ENCODE assay signal across 16 cellular contexts in the genomic region with DNA sequence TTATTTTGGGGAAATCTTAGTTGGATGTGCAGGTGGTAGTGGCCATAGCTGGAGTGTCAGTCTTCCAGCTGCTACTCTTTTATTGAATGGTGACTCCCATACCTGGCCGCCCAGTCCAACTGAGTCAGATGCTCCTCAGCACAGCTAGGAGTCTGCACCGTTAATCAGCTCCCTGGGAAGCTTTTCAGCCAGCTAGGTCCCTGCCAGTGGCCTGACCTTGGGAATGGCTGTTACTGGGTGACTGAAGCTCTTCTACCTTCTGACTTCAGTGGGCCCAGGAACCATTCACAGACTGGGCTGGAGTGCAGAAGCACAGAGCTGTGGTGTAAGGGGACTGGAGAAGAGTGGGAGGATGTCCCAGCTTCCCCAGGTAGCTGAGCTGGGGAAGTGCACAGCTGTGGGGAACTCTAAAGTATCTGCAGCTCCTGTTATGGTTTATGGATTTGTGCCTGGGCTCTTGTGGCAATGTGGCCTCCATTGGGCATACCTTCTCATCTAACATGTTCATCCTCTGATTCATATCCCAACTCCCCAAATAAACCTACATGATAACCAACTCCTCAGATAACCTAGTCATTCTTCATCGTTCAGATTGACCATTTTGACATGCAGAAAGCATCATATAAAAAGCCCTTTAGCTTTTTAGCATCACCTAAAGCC. TPM values are rescaled to one million over a fixed set of nuclear protein-coding genes. Genes with fewer than 3 reads are reported as not detected.
A peak's percentile ranks its signal among the peaks of the same experiment; 100 is the strongest.
DNase-seq lines count a peak whose midpoint lies in the region; ATAC-seq and TF ChIP-seq lines count a peak whose summit lies in the region.
"Had no signal": no experiment of that assay in that cellular context is flagged by ENCODE, and none has a peak within 500 bp of the region (broad histone marks: within the 10 kb centered on the region; RNA-seq: fewer than 3 reads in every experiment).

No MANE protein-coding gene starts in this region.

- no peaks in the 10 kb centered on the region for H3K27me3 Mint-ChIP-seq in activated T-cell treated with anti-CD3 and anti-CD28 coated beads, Interleukin-2, amount 50 U/mL, for 24 hours
- H3K27me3 Mint-ChIP-seq in CD8-positive, alpha-beta memory T cell: no peaks in the 10 kb centered on the region
- H3K27me3 Mint-ChIP-seq: IgD-negative memory B cell had no signal

- H3K4me3 ChIP-seq in CD8-positive, alpha-beta memory T cell (ENCODE audit: low read length): no peak overlapping the region
- H3K4me3 ChIP-seq in coronary artery (peak overlapping the region; percentile 3), psoas muscle (peak overlapping the region; percentile 22)

- no peaks in the 10 kb centered on the region for H3K27me3 ChIP-seq in CD8-positive, alpha-beta memory T cell (ENCODE audit: insufficient read depth, low read length, poor library complexity, severe bottlenecking)
- no peaks in the 10 kb centered on the region for H3K27me3 ChIP-seq in psoas muscle (ENCODE audit: insufficient read depth in 3 of 3, low read length in 2 of 3)

- DNase-seq in activated T-cell treated with anti-CD3 and anti-CD28 coated beads, Interleukin-2, amount 50 U/mL, for 24 hours: no peak
- DNase-seq in activated T-cell treated with anti-CD3 and anti-CD28 coated beads, Interleukin-2, amount 50 U/mL, for 48 hours: no peak
- DNase-seq in CD8-positive, alpha-beta memory T cell: no peak
- DNase-seq in coronary artery (ENCODE audit: low spot score) (no peak), psoas muscle (no peak), DMS53 (lab: John Stamatoyannopoulos, UW) (no peak), NCI-H1930 (lab: John Stamatoyannopoulos, UW) (no peak)
- DNase-seq in stimulated activated CD4-positive, alpha-beta T cell treated with anti-CD3 and anti-CD28 coated beads, Interleukin-12 subunit alpha, Interleukin-12 subunit beta, amount 100 ng/mL, for 4 hours: no peak
- DNase-seq: Calu3, DND-41, GDM1, NCI-H1417 treated with DMSO at 0.1 percent for 48 hours, NCI-H2029 treated with DMSO at 0.1 percent for 48 hours, NCI-H510A had no signal

- H3K9me3 Mint-ChIP-seq in activated T-cell treated with anti-CD3 and anti-CD28 coated beads, Interleukin-2, amount 50 U/mL, for 24 hours: no peaks in the 10 kb centered on the region
- H3K9me3 Mint-ChIP-seq in CD8-positive, alpha-beta memory T cell: no peaks in the 10 kb centered on the region
- H3K9me3 Mint-ChIP-seq: IgD-negative memory B cell had no signal

- CTCF ChIA-PET in CD8-positive, alpha-beta memory T cell (lab: Charles Lee): interaction anchor here (0.6 to 1.2 kb wide), 3 partner anchors 14 to 169 kb away, joined by 3 to 7 read pairs (median 6); a partner anchor contains a TSS

- no peaks in the 10 kb centered on the region for H3K9me3 ChIP-seq in CD8-positive, alpha-beta memory T cell (ENCODE audit: low read length)
- H3K9me3 ChIP-seq in psoas muscle: no peaks in the 10 kb centered on the region

- peaks cover 16% of the 10 kb centered on the region for H3K4me1 ChIP-seq in CD8-positive, alpha-beta memory T cell (ENCODE audit: insufficient read depth, low read length)
- peaks cover 76% of the 10 kb centered on the region for H3K4me1 ChIP-seq in psoas muscle

- no peak for TF ChIP-seq CTCF in coronary artery (IDR thresholded peaks at IDR 0.05)
- no peak for TF ChIP-seq CTCF in psoas muscle (IDR thresholded peaks at IDR 0.05)

- peaks cover 38% of the 10 kb centered on the region for H3K36me3 ChIP-seq in CD8-positive, alpha-beta memory T cell (ENCODE audit: insufficient read depth, low read length)
- peaks cover 5 to 65% of the 10 kb centered on the region in 2 donors for H3K36me3 ChIP-seq in psoas muscle (ENCODE audit: insufficient read depth in 1 of 2, low read depth in 1 of 2)

- peaks cover 86% of the 10 kb centered on the region for H3K36me3 Mint-ChIP-seq in activated T-cell treated with anti-CD3 and anti-CD28 coated beads, Interleukin-2, amount 50 U/mL, for 24 hours (ENCODE audit: low read depth)
- peaks cover 0 to 88% (median 11%) of the 10 kb centered on the region in 3 donors for H3K36me3 Mint-ChIP-seq in CD8-positive, alpha-beta memory T cell

- peaks cover 74% of the 10 kb centered on the region for H3K4me1 Mint-ChIP-seq in activated T-cell treated with anti-CD3 and anti-CD28 coated beads, Interleukin-2, amount 50 U/mL, for 24 hours (ENCODE audit: low read depth)
- peaks cover 54 to 84% (median 70%) of the 10 kb centered on the region in 3 donors for H3K4me1 Mint-ChIP-seq in CD8-positive, alpha-beta memory T cell

- POLR2A ChIA-PET in CD8-positive, alpha-beta memory T cell (lab: Charles Lee): no interaction called here

- peak; percentile 37 to 74 (median 52) for ATAC-seq in psoas muscle

- intact Hi-C loops in psoas muscle (cut with DNase I): no loop called here

- H3K27ac ChIP-seq in CD8-positive, alpha-beta memory T cell (ENCODE audit: low read depth, low read length): no peak overlapping the region
- no peak overlapping the region for H3K27ac ChIP-seq in coronary artery
- peak overlapping the region; percentile 64 for H3K27ac ChIP-seq in psoas muscle
- H3K27ac ChIP-seq: C4-2B had no signal

- H3K27ac Mint-ChIP-seq in activated T-cell treated with anti-CD3 and anti-CD28 coated beads, Interleukin-2, amount 50 U/mL, for 24 hours: peak overlapping the region; percentile 84
- H3K27ac Mint-ChIP-seq in CD8-positive, alpha-beta memory T cell: peak overlapping the region; percentile 1 to 79 (median 62)

- H3K4me3 Mint-ChIP-seq in activated T-cell treated with anti-CD3 and anti-CD28 coated beads, Interleukin-2, amount 50 U/mL, for 24 hours: no peak overlapping the region
- H3K4me3 Mint-ChIP-seq in CD8-positive, alpha-beta memory T cell: peak overlapping the region in 2 of 7 donors; percentile 6 to 33

- 57 to 70% (median 62%) methylated on average over 3 of the region's 3 CpGs for WGBS in psoas muscle, 3 donors

RNA-seq across cellular contexts. Expression of a gene that starts 14.0 kb away (rescaled TPM):
- 100 to 1,000 TPM; 117 to 123 TPM for total RNA-seq in CD8-positive, alpha-beta memory T cell
- polyA plus RNA-seq in CD8-positive, alpha-beta memory T cell: 152 TPM
- total RNA-seq in psoas muscle: 100 to 1,000 TPM; 202 to 219 (median 211) TPM
- 100 to 1,000 TPM in 2 of 3 donors, 10 to 100 TPM in 1; 91.7 to 235 (median 111) TPM for polyA plus RNA-seq in psoas muscle

RNA-seq across cellular contexts. Expression of a gene that starts 27.8 kb away (rescaled TPM):
- 10 to 100 TPM; 24.3 to 26.3 TPM for total RNA-seq in CD8-positive, alpha-beta memory T cell
- 1.5 TPM for polyA plus RNA-seq in CD8-positive, alpha-beta memory T cell
- 1 to 10 TPM; 6.6 to 9.4 (median 8.5) TPM for total RNA-seq in psoas muscle
- polyA plus RNA-seq in psoas muscle: 1 to 10 TPM; 5.1 to 9.5 (median 6.2) TPM
